In genomic region chr16:81314603-81315270, GRCh38 we compare ENCODE assay signal across 8 cellular contexts. TPM values are rescaled to one million over a fixed set of nuclear protein-coding genes. Genes with fewer than 3 reads are reported as not detected.
DNase-seq lines count a peak whose midpoint lies in the region; ATAC-seq and TF ChIP-seq lines count a peak whose summit lies in the region.

Gene GAN, plus strand, starts transcription at chr16:81314962. Its CDS starts 152 bp downstream, at chr16:81315114.

- H3K36me3 Mint-ChIP-seq in activated CD4-positive, alpha-beta T cell treated with anti-CD3 and anti-CD28 coated beads, Interleukin-2, amount 10 ng/mL, durations not matched to agents 24 days and 14 days (ENCODE audit: low read depth): peaks cover 2% of the 10 kb centered on the region

- H3K27ac ChIP-seq in BLaER1 (peak within 1 kb of the TSS; percentile 82), colonic mucosa (peak within 1 kb of the TSS; percentile 89)

- H3K27me3 Mint-ChIP-seq in activated CD4-positive, alpha-beta T cell treated with anti-CD3 and anti-CD28 coated beads, Interleukin-2, amount 10 ng/mL, durations not matched to agents 24 days and 14 days: no peaks in the 10 kb centered on the region

- intact Hi-C loops in activated CD4-positive, alpha-beta T cell treated with anti-CD3 and anti-CD28 coated beads, Interleukin-2, amount 10 ng/mL, durations not matched to agents 24 days and 14 days (cut with micrococcal nuclease): loop anchor here (1.0 to 10.0 kb wide), 7 partner anchors 21 to 1340 kb away; partner anchors contain the start of genes CENPN, CMC2 and GCSH
- intact Hi-C loops in colonic mucosa (cut with DNase I): loop anchor here (5.0 to 10.0 kb wide), 2 partner anchors 50 to 217 kb away; partner anchors contain the start of gene GCSH

- peak within 1 kb of the TSS; percentile 97 for H3K4me3 ChIP-seq in BLaER1
- peak within 1 kb of the TSS; percentile 88 for H3K4me3 ChIP-seq in colonic mucosa

- H3K4me1 Mint-ChIP-seq in activated CD4-positive, alpha-beta T cell treated with anti-CD3 and anti-CD28 coated beads, Interleukin-2, amount 10 ng/mL, durations not matched to agents 24 days and 14 days: peaks cover 54% of the 10 kb centered on the region

- H3K9ac ChIP-seq in BLaER1: peak within 1 kb of the TSS; percentile 86
- H3K9ac ChIP-seq in colonic mucosa (ENCODE audit: low read depth in 2 of 2, low read length in 2 of 2): peak within 1 kb of the TSS; percentile 94 to 96

- peak within 1 kb of the TSS; percentile 88 for H3K4me3 Mint-ChIP-seq in activated CD4-positive, alpha-beta T cell treated with anti-CD3 and anti-CD28 coated beads, Interleukin-2, amount 10 ng/mL, durations not matched to agents 24 days and 14 days

- no peak for TF ChIP-seq CTCF in colonic mucosa (IDR thresholded peaks at IDR 0.05)

- H3K4me1 ChIP-seq in BLaER1 (peaks cover 30% of the 10 kb centered on the region), colonic mucosa (peaks cover 8% of the 10 kb centered on the region)

- peaks cover 65% of the 10 kb centered on the region for H4K20me1 ChIP-seq in BLaER1

- H3K27me3 ChIP-seq in BLaER1 (no peaks in the 10 kb centered on the region), colonic mucosa (no peaks in the 10 kb centered on the region)

- no peaks in the 10 kb centered on the region for H3K9me3 Mint-ChIP-seq in activated CD4-positive, alpha-beta T cell treated with anti-CD3 and anti-CD28 coated beads, Interleukin-2, amount 10 ng/mL, durations not matched to agents 24 days and 14 days

- H3K27ac Mint-ChIP-seq in activated CD4-positive, alpha-beta T cell treated with anti-CD3 and anti-CD28 coated beads, Interleukin-2, amount 10 ng/mL, durations not matched to agents 24 days and 14 days: peak within 1 kb of the TSS; percentile 84

- peak; percentile 95 for DNase-seq in NCI-H524 treated with DMSO at 0.1 percent for 48 hours (lab: John Stamatoyannopoulos, UW)
- DNase-seq in activated CD4-positive, alpha-beta T cell treated with anti-CD3 and anti-CD28 coated beads, Interleukin-2, amount 10 ng/mL, durations not matched to agents 24 days and 14 days: peak; percentile 98
- DNase-seq in colonic mucosa: peak; percentile 97
- DNase-seq in kidney tubule cell (ENCODE audit: low spot score): peak; percentile 97
- DNase-seq in stimulated activated CD4-positive, alpha-beta T cell treated with anti-CD3 and anti-CD28 coated beads, Interleukin-1b, Interleukin-23, amount 100 ng/mL, for 1 hour (ENCODE audit: low read depth in 2 of 2): peak; percentile 76 to 83

- H3K9me3 ChIP-seq in BLaER1 (no peaks in the 10 kb centered on the region), colonic mucosa (no peaks in the 10 kb centered on the region)

- peak within 1 kb of the TSS; percentile 97 for H3K4me2 ChIP-seq in BLaER1

- peak; percentile 96 for ATAC-seq in GM19324 (IDR thresholded peaks at IDR 0.05; ENCODE audit: low FRiP score, unreplicated experiment)
- ATAC-seq in HG03460 (IDR thresholded peaks at IDR 0.05; ENCODE audit: unreplicated experiment): peak; percentile 95

- H3K36me3 ChIP-seq in BLaER1 (0 out of 2 replicates have a peak, but pooled peaks cover 3% of the 10 kb centered on the region), colonic mucosa (no peaks in the 10 kb centered on the region)

RNA-seq across cellular contexts. Expression of gene GAN, which starts in this region (rescaled TPM):
- total RNA-seq in activated CD4-positive, alpha-beta T cell treated with anti-CD3 and anti-CD28 coated beads, Interleukin-2, amount 10 ng/mL, durations not matched to agents 24 days and 14 days: 14.1 and 14.3 TPM in 2 replicates
- total RNA-seq in colonic mucosa: 10 to 100 TPM; 13.6 to 21.5 TPM

Comparison
In these comparisons a context has a peak if more than half of its experiments do, and no peak if none do; other contexts are left out.
1. Peak in every context shown above with its lines: DNase-seq, ATAC-seq, H3K4me3 ChIP-seq and H3K27ac ChIP-seq.